Comparison of ENCODE assay signal across 8 cellular contexts in genomic region chr9:92762781-92763708, GRCh38. TPM values are rescaled to one million over a fixed set of nuclear protein-coding genes. Genes with fewer than 3 reads are reported as not detected.
DNase-seq lines count a peak whose midpoint lies in the region; ATAC-seq and TF ChIP-seq lines count a peak whose summit lies in the region.

No MANE protein-coding gene starts in this region.

- 15 to 26% methylated on average over 7 to 19 of the region's 19 CpGs for WGBS in testis, 2 donors

- TF ChIP-seq CTCF in kidney epithelial cell (IDR thresholded peaks at IDR 0.05; ENCODE audit: insufficient read depth, low read length, poor library complexity, severe bottlenecking) (no peak), testis (IDR thresholded peaks at IDR 0.05) (no peak)

- H3K4me1 Mint-ChIP-seq in activated CD4-positive, alpha-beta T cell treated with anti-CD3 and anti-CD28 coated beads for 36 hours, result peaks cover 50% of the 10 kb centered on the region

- peak overlapping the region; percentile 68 to 77 for H3K27ac ChIP-seq in testis

- H3K27me3 ChIP-seq in kidney epithelial cell (ENCODE audit: control insufficient read depth, insufficient read depth, low read length) (no peaks in the 10 kb centered on the region), testis (no peaks in the 10 kb centered on the region)

- H3K4me3 ChIP-seq in kidney epithelial cell (ENCODE audit: low read depth, low read length), result peak overlapping the region; percentile 82
- peak overlapping the region; percentile 92 to 97 for H3K4me3 ChIP-seq in testis

- TF ChIP-seq POLR2A in testis (IDR thresholded peaks at IDR 0.05), result no peak

- intact Hi-C loops in activated CD4-positive, alpha-beta T cell treated with anti-CD3 and anti-CD28 coated beads for 36 hours (cut with DNase I, micrococcal nuclease), result loop anchor here in 1 of 2 experiments (10.0 kb wide), 1 partner anchor 332 kb away; the partner anchor contains the start of gene CARD19
- intact Hi-C loops in testis (cut with DNase I; ENCODE audit: low total_unique reads), result no loop called here

- peaks cover 3% of the 10 kb centered on the region for H3K36me3 Mint-ChIP-seq in activated CD4-positive, alpha-beta T cell treated with anti-CD3 and anti-CD28 coated beads for 36 hours (ENCODE audit: low read depth)
- H3K36me3 Mint-ChIP-seq in activated naive CD4-positive, alpha-beta T cell treated with anti-CD3 and anti-CD28 coated beads, Interleukin-2, amount 50 U/mL, for 72 hours, result peaks cover 6 to 8% of the 10 kb centered on the region in 2 donors

- peaks cover 37% of the 10 kb centered on the region for H3K4me1 ChIP-seq in testis

- POLR2A ChIA-PET in activated CD4-positive, alpha-beta T cell treated with anti-CD3 and anti-CD28 coated beads for 36 hours (lab: Charles Lee), result interaction anchor here (1.6 kb wide), 1 partner anchor 93 kb away, joined by 6 read pairs; the partner anchor contains the start of gene IPPK

- CTCF ChIA-PET in activated CD4-positive, alpha-beta T cell treated with anti-CD3 and anti-CD28 coated beads for 36 hours (lab: Charles Lee), result interaction anchor here (0.6 to 1.8 kb wide), 5 partner anchors 8 to 402 kb away, joined by 3 to 8 read pairs (median 3); no protein-coding TSS in a partner anchor

- no peak for DNase-seq in activated CD4-positive, alpha-beta T cell treated with anti-CD3 and anti-CD28 coated beads for 36 hours
- DNase-seq in activated CD4-positive, alpha-beta T cell treated with anti-CD3 and anti-CD28 coated beads, Interleukin-2, amount 50 U/mL, for 4 hours, result no peak
- DNase-seq in activated naive CD4-positive, alpha-beta T cell treated with anti-CD3 and anti-CD28 coated beads, Interleukin-2, amount 50 U/mL, for 72 hours (ENCODE audit: low spot score in 2 of 2), result no peak
- DNase-seq in kidney epithelial cell (ENCODE audit: low read depth), result no peak
- no peak for DNase-seq in testis
- DNase-seq in NCI-H2029 (lab: John Stamatoyannopoulos, UW), result no peak
- no peak for DNase-seq in central memory CD4-positive, alpha-beta T cell

- peak overlapping the region; percentile 87 for H3K27ac Mint-ChIP-seq in activated CD4-positive, alpha-beta T cell treated with anti-CD3 and anti-CD28 coated beads for 36 hours
- H3K27ac Mint-ChIP-seq in activated naive CD4-positive, alpha-beta T cell treated with anti-CD3 and anti-CD28 coated beads, Interleukin-2, amount 50 U/mL, for 72 hours, result peak overlapping the region; percentile 85

- no peaks in the 10 kb centered on the region for H3K9me3 Mint-ChIP-seq in activated CD4-positive, alpha-beta T cell treated with anti-CD3 and anti-CD28 coated beads for 36 hours (ENCODE audit: low read depth)
- no peaks in the 10 kb centered on the region for H3K9me3 Mint-ChIP-seq in activated naive CD4-positive, alpha-beta T cell treated with anti-CD3 and anti-CD28 coated beads, Interleukin-2, amount 50 U/mL, for 72 hours

- H3K27me3 Mint-ChIP-seq in activated CD4-positive, alpha-beta T cell treated with anti-CD3 and anti-CD28 coated beads for 36 hours, result no peaks in the 10 kb centered on the region

- H3K36me3 ChIP-seq in kidney epithelial cell (ENCODE audit: control insufficient read depth, insufficient read depth, low read length) (no peaks in the 10 kb centered on the region), testis (ENCODE audit: low read depth, missing control alignments) (no peaks in the 10 kb centered on the region)

- H3K9me3 ChIP-seq in testis, result no peaks in the 10 kb centered on the region

- ATAC-seq in activated CD4-positive, alpha-beta T cell treated with anti-CD3 and anti-CD28 coated beads for 36 hours, result no peak
- ATAC-seq in activated naive CD4-positive, alpha-beta T cell treated with anti-CD3 and anti-CD28 coated beads, Interleukin-2, amount 50 U/mL, for 72 hours, result no peak
- ATAC-seq in HG03442 (IDR thresholded peaks at IDR 0.05; ENCODE audit: unreplicated experiment), result no peak

- H3K4me3 Mint-ChIP-seq in activated CD4-positive, alpha-beta T cell treated with anti-CD3 and anti-CD28 coated beads for 36 hours, result peak overlapping the region; percentile 89

RNA-seq across cellular contexts. Expression of gene BICD2, which starts 1.6 kb away (rescaled TPM):
- 10 to 100 TPM; 13.3 to 14.2 TPM for total RNA-seq in activated CD4-positive, alpha-beta T cell treated with anti-CD3 and anti-CD28 coated beads for 36 hours
- total RNA-seq in activated naive CD4-positive, alpha-beta T cell treated with anti-CD3 and anti-CD28 coated beads, Interleukin-2, amount 50 U/mL, for 72 hours, result 10 to 100 TPM; 15.0 to 15.3 TPM
- total RNA-seq in kidney epithelial cell (44.0 and 46.5 TPM in 2 replicates), testis (10 to 100 TPM; 48.0 to 55.7 TPM)
- 24.0 TPM for polyA plus RNA-seq in testis (ENCODE audit: insufficient read depth, low read depth, low replicate concordance)
